1 cellular context compared by ENCODE assay signal in genomic region chr2:10926191-10926830, GRCh38.
TF ChIP-seq lines count a peak whose summit lies in the region.

No MANE protein-coding gene starts in this region.

TF ChIP-seq in GM23338, 12 proteins besides CTCF, POLR2A, EP300 and RAD21 (continued from another document):
- TF ChIP-seq ETS1 (IDR thresholded peaks at IDR 0.05) (no peak), ZNF114 (CRISPR knock-in tag; IDR thresholded peaks at IDR 0.05) (no peak), NANOG (IDR thresholded peaks at IDR 0.05; ENCODE audit: borderline replicate concordance) (no peak)
TF ChIP-seq in GM23338: peak in this region for 0.
